In genomic region chr19:47768604-47769003, GRCh38 we compare ENCODE assay signal across 28 cellular contexts. TPM values are rescaled to one million over a fixed set of nuclear protein-coding genes. Genes with fewer than 3 reads are reported as not detected.
DNase-seq lines count a peak whose midpoint lies in the region; ATAC-seq, FAIRE-seq and TF ChIP-seq lines count a peak whose summit lies in the region.
"Had no signal": no experiment of that assay in that cellular context is flagged by ENCODE, and none has a peak within 500 bp of the region (broad histone marks: within the 10 kb centered on the region; RNA-seq: fewer than 3 reads in every experiment).

No MANE protein-coding gene starts in this region.

- H3K18ac ChIP-seq in neuronal stem cell (ENCODE audit: low read length) = peak overlapping the region; percentile 18

- 0 out of 3 replicates have a peak, but pooled peaks have one; percentile 22 for ATAC-seq in K562
- no peak for ATAC-seq in HG03045 (IDR thresholded peaks at IDR 0.05; ENCODE audit: unreplicated experiment)
- ATAC-seq: activated CD8-positive, alpha-beta T cell treated with anti-CD3 and anti-CD28 coated beads, Interleukin-2, amount 10 ng/mL, durations not matched to agents 7 days and 5 days; activated naive CD8-positive, alpha-beta T cell treated with anti-CD3 and anti-CD28 coated beads, Interleukin-2, amount 50 U/mL, for 24 hours; heart right ventricle; left colon; psoas muscle had no signal

- TF ChIP-seq CTCF in HFFc6 (IDR thresholded peaks at IDR 0.05) = 0 out of 2 replicates have a peak, but pooled peaks have one; percentile 14
- 0 out of 6 replicates have a peak, but pooled peaks of 2 of the 3 experiments have one; percentile 28 to 47 for TF ChIP-seq CTCF in K562 (IDR thresholded peaks at IDR 0.05 in 2 of 3, conservative IDR thresholded peaks at IDR 0.05 in 1 of 3; ENCODE audit: insufficient read depth in 2 of 3, low read depth in 1 of 3, low read length in 3 of 3)
- no peak for TF ChIP-seq CTCF in tibial nerve (IDR thresholded peaks at IDR 0.05)

- no peak for TF ChIP-seq RAD21 in K562 (CRISPR knock-in tag; conservative IDR thresholded peaks at IDR 0.05 in 1 of 2, IDR thresholded peaks at IDR 0.05 in 1 of 2)

- H3K23ac ChIP-seq in neuronal stem cell (ENCODE audit: low read depth, low read length, poor library complexity) = no peak overlapping the region

- no peak overlapping the region for H2BK5ac ChIP-seq in neuronal stem cell (ENCODE audit: low read length)

- H3K4me3 Mint-ChIP-seq in HFFc6 = no peak overlapping the region
- H3K4me3 Mint-ChIP-seq: activated CD8-positive, alpha-beta T cell treated with anti-CD3 and anti-CD28 coated beads, Interleukin-2, amount 10 ng/mL, durations not matched to agents 7 days and 5 days; activated naive CD8-positive, alpha-beta T cell treated with anti-CD3 and anti-CD28 coated beads, Interleukin-2, amount 50 U/mL, for 24 hours; CD4-positive, alpha-beta memory T cell had no signal

- no peak for TF ChIP-seq POLR2A in K562 (conservative IDR thresholded peaks at IDR 0.05)
- no peak for TF ChIP-seq POLR2A in tibial nerve (IDR thresholded peaks at IDR 0.05)

- no peaks in the 10 kb centered on the region for H3K4me1 Mint-ChIP-seq in HFFc6 (ENCODE audit: low read depth)

- H4K91ac ChIP-seq in neuronal stem cell (ENCODE audit: low read depth, low read length, poor library complexity) = no peak overlapping the region

- H3K14ac ChIP-seq in neuronal stem cell (ENCODE audit: low read length) = no peak overlapping the region

- 24% methylated on average over 2 of the region's 2 CpGs for whole genome bisulfite sequencing in K562 (ENCODE audit: insufficient coverage, low coverage, missing lambda C conversion rate)
- WGBS in neuronal stem cell (ENCODE audit: extremely low coverage in 2 of 2, insufficient read length in 2 of 2, insufficient replicate concordance in 1 of 2), 2 donors = no CpG with 5 or more reads among the region's 2 CpGs
- WGBS in tibial nerve, 2 donors = 71 to 94% methylated on average over 2 of the region's 2 CpGs

- H2BK15ac ChIP-seq in neuronal stem cell (ENCODE audit: low read length) = no peak overlapping the region

- no TSS peak for BruUV-seq in K562 (replicated peaks; lab: Mats Ljungman, UMichigan)

- H3K36me3 ChIP-seq in K562 (ENCODE audit: control insufficient read depth, insufficient read depth, low read length) = no peaks in the 10 kb centered on the region
- H3K36me3 ChIP-seq in neuronal stem cell (replicated peaks in 1 of 2; ENCODE audit: control insufficient read depth in 2 of 2, insufficient read depth in 2 of 2, low read length in 2 of 2) = no peaks in the 10 kb centered on the region
- H3K36me3 ChIP-seq in tibial nerve = no peaks in the 10 kb centered on the region
- H3K36me3 ChIP-seq: heart right ventricle, Peyer's patch, upper lobe of left lung had no signal

- H3K4me1 ChIP-seq in K562 (replicated peaks in 1 of 2; ENCODE audit: control insufficient read depth in 2 of 2, insufficient read depth in 2 of 2, low read length in 2 of 2) (peaks cover 5 to 25% of the 10 kb centered on the region in 2 experiments; a peak in 3 of 5 replicates), neuronal stem cell (ENCODE audit: control insufficient read depth in 2 of 2, insufficient read depth in 1 of 2, low read depth in 1 of 2, low read length in 2 of 2) (peaks cover 6 to 7% of the 10 kb centered on the region in 2 donors), tibial nerve (peaks cover 0 to 15% (median 2%) of the 10 kb centered on the region in 4 donors)
- H3K4me1 ChIP-seq: Peyer's patch, psoas muscle, upper lobe of left lung had no signal

- H3K36me3 Mint-ChIP-seq in HFFc6 (ENCODE audit: low read depth) = no peaks in the 10 kb centered on the region
- H3K36me3 Mint-ChIP-seq: CD4-positive, alpha-beta memory T cell had no signal

- in situ Hi-C loops in K562 (cut with MboI) = no loop called here

- H2AFZ ChIP-seq in K562 (ENCODE audit: low read depth, low read length) = no peak overlapping the region
- no peak overlapping the region for H2AFZ ChIP-seq in neuronal stem cell (ENCODE audit: low read length)

- no peaks in the 10 kb centered on the region for H3K79me2 ChIP-seq in K562 (ENCODE audit: control insufficient read depth, insufficient read depth, low read length)

- no peak overlapping the region for H3K4me3 ChIP-seq in K562
- no peak overlapping the region for H3K4me3 ChIP-seq in neuronal stem cell (ENCODE audit: low read length in 2 of 2)
- H3K4me3 ChIP-seq in tibial nerve = no peak overlapping the region
- H3K4me3 ChIP-seq: heart right ventricle, Peyer's patch, psoas muscle, upper lobe of left lung had no signal

- H2BK12ac ChIP-seq in neuronal stem cell (ENCODE audit: low read length) = no peak overlapping the region

- H4K20me1 ChIP-seq in K562 (replicated peaks; ENCODE audit: control insufficient read depth, insufficient read depth, low read length) = peaks cover 2% of the 10 kb centered on the region; the same call in 1 of the 2 replicates

- no peaks in the 10 kb centered on the region for H3K9me3 ChIP-seq in K562 (replicated peaks; ENCODE audit: control insufficient read depth, insufficient read depth, low read depth, low read length)
- no peaks in the 10 kb centered on the region for H3K9me3 ChIP-seq in neuronal stem cell (replicated peaks in 1 of 2; ENCODE audit: control insufficient read depth in 2 of 2, insufficient read depth in 1 of 2, low read depth in 1 of 2, low read length in 2 of 2)
- no peaks in the 10 kb centered on the region for H3K9me3 ChIP-seq in tibial nerve
- H3K9me3 ChIP-seq: heart right ventricle, Peyer's patch, psoas muscle, upper lobe of left lung had no signal

- no peak overlapping the region for H3K27ac Mint-ChIP-seq in HFFc6
- H3K27ac Mint-ChIP-seq: activated CD8-positive, alpha-beta T cell treated with anti-CD3 and anti-CD28 coated beads, Interleukin-2, amount 10 ng/mL, durations not matched to agents 7 days and 5 days; activated naive CD8-positive, alpha-beta T cell treated with anti-CD3 and anti-CD28 coated beads, Interleukin-2, amount 50 U/mL, for 24 hours had no signal

- peak overlapping the region in 1 of 2 experiments; percentile 43; a peak in 1 of 4 replicates for H3K9ac ChIP-seq in K562 (ENCODE audit: insufficient read depth in 1 of 2, low read depth in 2 of 2, low read length in 2 of 2)
- H3K9ac ChIP-seq in neuronal stem cell (ENCODE audit: low read depth, low read length, poor library complexity) = no peak overlapping the region

- H2AK5ac ChIP-seq in neuronal stem cell (ENCODE audit: low read depth, low read length) = no peak overlapping the region

- no peak overlapping the region for H2BK120ac ChIP-seq in neuronal stem cell (ENCODE audit: low read depth, low read length)

- no peak for TF ChIP-seq EP300 in K562 (IDR thresholded peaks at IDR 0.05; ENCODE audit: low read length)
- no peak for TF ChIP-seq EP300 in tibial nerve (IDR thresholded peaks at IDR 0.05)

- no peak overlapping the region for H3K4ac ChIP-seq in neuronal stem cell (ENCODE audit: low read length)

- DNase-seq in HFFc6 (no peak), K562 (ENCODE audit: extremely low read depth in 1 of 4, low spot score in 3 of 4) (no peak), neuronal stem cell (ENCODE audit: low spot score) (no peak), NCI-H1930 (lab: John Stamatoyannopoulos, UW) (no peak), tibial nerve (ENCODE audit: low spot score in 2 of 2) (no peak)
- DNase-seq: activated CD4-positive, CD25-positive, alpha-beta regulatory T cell treated with anti-CD3 and anti-CD28 coated beads, Interleukin-2, amount 50 U/mL, for 72 hours; activated CD8-positive, alpha-beta T cell treated with anti-CD3 and anti-CD28 coated beads, Interleukin-2, amount 10 ng/mL, durations not matched to agents 7 days and 5 days; activated gamma-delta T cell; activated naive CD8-positive, alpha-beta T cell treated with anti-CD3 and anti-CD28 coated beads, Interleukin-2, amount 50 U/mL, for 24 hours; activated T-cell treated with anti-CD3 and anti-CD28 coated beads for 4 hours; CD4-positive, alpha-beta memory T cell; DMS79 treated with DMSO at 0.1 percent for 48 hours; foreskin fibroblast; heart right ventricle; KG1; left colon; mesenchymal stem cell; NCI-H1694; NCI-H2171 treated with DMSO at 0.1 percent for 48 hours; Peyer's patch; psoas muscle; upper lobe of left lung had no signal

- POLR2A ChIA-PET in K562 (lab: Yijun Ruan, JAX) = interaction anchor here (0.6 to 2.1 kb wide), 5 partner anchors 10 to 443 kb away, joined by 3 to 8 read pairs (median 3); partner anchors contain the start of gene NOP53

- no peaks in the 10 kb centered on the region for H3K9me1 ChIP-seq in K562 (ENCODE audit: control insufficient read depth, insufficient read depth, low read length)

- CTCF ChIA-PET in K562 (lab: Yijun Ruan, JAX; ENCODE audit: low intra/inter-chr PET ratio) = no interaction called here

- H3K27me3 ChIP-seq in K562 (ENCODE audit: control insufficient read depth in 2 of 2, insufficient read depth in 2 of 2, low read length in 2 of 2) (no peaks in the 10 kb centered on the region), neuronal stem cell (ENCODE audit: control insufficient read depth in 3 of 3, insufficient read depth in 3 of 3, low read depth in 1 of 3, low read length in 3 of 3) (peaks cover 0 to 2% (median 0%) of the 10 kb centered on the region in 3 experiments), tibial nerve (no peaks in the 10 kb centered on the region)
- H3K27me3 ChIP-seq: heart right ventricle, Peyer's patch, upper lobe of left lung had no signal

- H3K9me3 Mint-ChIP-seq in HFFc6 = no peaks in the 10 kb centered on the region
- H3K9me3 Mint-ChIP-seq: activated naive CD8-positive, alpha-beta T cell treated with anti-CD3 and anti-CD28 coated beads, Interleukin-2, amount 50 U/mL, for 24 hours had no signal

- H3K4me2 ChIP-seq in K562 (ENCODE audit: insufficient read depth, low read length) = no peak overlapping the region
- H3K4me2 ChIP-seq in neuronal stem cell (ENCODE audit: insufficient read depth, low read length, poor library complexity, severe bottlenecking) = no peak overlapping the region

- no peak overlapping the region for H4K8ac ChIP-seq in neuronal stem cell (ENCODE audit: low read depth, low read length)

- intact Hi-C loops in K562 (cut with micrococcal nuclease) = no loop called here

- H3K27ac ChIP-seq in K562 (ENCODE audit: extremely low read depth, low read depth, low read length) (no peak overlapping the region), neuronal stem cell (replicated peaks; ENCODE audit: low read length) (no peak overlapping the region), tibial nerve (no peak overlapping the region)
- H3K27ac ChIP-seq: heart right ventricle, Peyer's patch, psoas muscle, upper lobe of left lung had no signal

- no peaks in the 10 kb centered on the region for H3K79me1 ChIP-seq in neuronal stem cell (ENCODE audit: low read depth, low read length)

- peaks cover 8% of the 10 kb centered on the region for H3K27me3 Mint-ChIP-seq in HFFc6 (ENCODE audit: insufficient read depth)
- H3K27me3 Mint-ChIP-seq: activated naive CD8-positive, alpha-beta T cell treated with anti-CD3 and anti-CD28 coated beads, Interleukin-2, amount 50 U/mL, for 24 hours; CD4-positive, alpha-beta memory T cell had no signal

- no peak for FAIRE-seq in K562 (lab: Jason Lieb, UNC)
- FAIRE-seq: TTC549 had no signal

RNA-seq across cellular contexts. Expression of gene SELENOW, which starts 9.9 kb away (rescaled TPM):
- total RNA-seq in HFFc6 (2021; fragmentation: NEBNext Ultra II Directional; extraction: Animal tissue kit (Norgen Biotek cat#: 25700)) = 100 to 1,000 TPM; 214 to 245 (median 224) TPM
- 41.1 and 91.2 TPM in 2 replicates for total RNA-seq in K562 (2011; cell fraction: chromatin; rRNA removed; ENCODE audit: low replicate concordance)
- 75.2 and 79.4 TPM in 2 replicates for total RNA-seq in K562 (2011; cell fraction: nucleolus; rRNA removed)
- total RNA-seq in K562 (2011; cell fraction: nucleoplasm; rRNA removed) = 97.1 and 146 TPM in 2 replicates
- total RNA-seq in K562 (2014; rRNA removed) (191 and 212 TPM in 2 replicates), K562 (2014; rRNA removed; fragmentation: Illumina TruSeq; extraction: Trizol) (78.3 and 95.2 TPM in 2 replicates), K562 (2015; rRNA removed; fragmentation: Illumina TruSeq; extraction: Trizol) (168 and 181 TPM in 2 replicates), K562 (2021) (91.9 and 103 TPM in 2 replicates), tibial nerve (100 to 1,000 TPM; 495 to 841 (median 572) TPM)
- polyA plus RNA-seq in K562 (2011; rRNA removed) (118 and 125 TPM in 2 replicates), K562 (2014; fragmentation: Illumina TruSeq; extraction: Trizol) (117 and 153 TPM in 2 replicates), K562 (2014; fragmentation: Nextera tagmentation; extraction: Ambion mirVana) (100 to 1,000 TPM; 268 to 279 TPM), K562 (2014; rRNA removed) (156 and 183 TPM in 2 replicates)
- polyA plus RNA-seq in K562 (2011; cell fraction: cytosol; rRNA removed) = 146 and 188 TPM in 2 replicates
- 94.7 and 118 TPM in 2 replicates for polyA plus RNA-seq in K562 (2011; cell fraction: nucleus; rRNA removed)
- polyA plus RNA-seq in K562 (2012) = 63.8 and 102 TPM in 2 replicates
- polyA minus RNA-seq in K562 (2011; rRNA and poly(A)+ RNA removed) = 20.4 and 23.9 TPM in 2 replicates
- polyA minus RNA-seq in K562 (2011; cell fraction: cytosol; rRNA and poly(A)+ RNA removed) = 24.2 and 24.3 TPM in 2 replicates
- 17.6 and 19.3 TPM in 2 replicates for polyA minus RNA-seq in K562 (2011; cell fraction: nucleus; rRNA and poly(A)+ RNA removed)
- 198 TPM for polyA plus RNA-seq in neuronal stem cell (2013, experiment 1 of 2)
- 189 TPM for polyA plus RNA-seq in neuronal stem cell (2013, experiment 2 of 2)

RNA-seq across cellular contexts. Expression of gene NOP53, which starts 23.3 kb away (rescaled TPM):
- 100 to 1,000 TPM in 4 of 6 experiments, 10 to 100 TPM in 2; 72.7 to 113 (median 106) TPM for total RNA-seq in HFFc6 (2021; fragmentation: NEBNext Ultra II Directional; extraction: Animal tissue kit (Norgen Biotek cat#: 25700))
- 71.9 and 141 TPM in 2 replicates for total RNA-seq in K562 (2011; cell fraction: chromatin; rRNA removed; ENCODE audit: low replicate concordance)
- 125 and 129 TPM in 2 replicates for total RNA-seq in K562 (2011; cell fraction: nucleolus; rRNA removed)
- 105 and 135 TPM in 2 replicates for total RNA-seq in K562 (2011; cell fraction: nucleoplasm; rRNA removed)
- total RNA-seq in K562 (2014; rRNA removed) (254 and 304 TPM in 2 replicates), K562 (2014; rRNA removed; fragmentation: Illumina TruSeq; extraction: Trizol) (97.1 and 111 TPM in 2 replicates), K562 (2015; rRNA removed; fragmentation: Illumina TruSeq; extraction: Trizol) (139 and 145 TPM in 2 replicates), K562 (2021) (207 and 231 TPM in 2 replicates), tibial nerve (100 to 1,000 TPM; 320 to 532 (median 408) TPM)
- polyA plus RNA-seq in K562 (2011; rRNA removed) (146 and 189 TPM in 2 replicates), K562 (2014; fragmentation: Illumina TruSeq; extraction: Trizol) (113 and 268 TPM in 2 replicates), K562 (2014; fragmentation: Nextera tagmentation; extraction: Ambion mirVana) (1 to 10 TPM; 6.5 to 7.0 TPM), K562 (2014; rRNA removed) (257 and 274 TPM in 2 replicates)
- 121 and 183 TPM in 2 replicates for polyA plus RNA-seq in K562 (2011; cell fraction: cytosol; rRNA removed)
- 86.3 and 109 TPM in 2 replicates for polyA plus RNA-seq in K562 (2011; cell fraction: nucleus; rRNA removed)
- polyA plus RNA-seq in K562 (2012) = 423 and 620 TPM in 2 replicates
- 48.0 and 49.6 TPM in 2 replicates for polyA minus RNA-seq in K562 (2011; rRNA and poly(A)+ RNA removed)
- 107 and 130 TPM in 2 replicates for polyA minus RNA-seq in K562 (2011; cell fraction: cytosol; rRNA and poly(A)+ RNA removed)
- 35.7 and 49.4 TPM in 2 replicates for polyA minus RNA-seq in K562 (2011; cell fraction: nucleus; rRNA and poly(A)+ RNA removed)
- polyA plus RNA-seq in neuronal stem cell (2013, experiment 1 of 2) = 401 TPM
- polyA plus RNA-seq in neuronal stem cell (2013, experiment 2 of 2) = 405 TPM

RNA-seq across cellular contexts. Expression of gene TPRX1, which starts 35.7 kb away (rescaled TPM):
- total RNA-seq in HFFc6 (2021; fragmentation: NEBNext Ultra II Directional; extraction: Animal tissue kit (Norgen Biotek cat#: 25700)) = not detected
- not detected in 2 replicates for total RNA-seq in K562 (2011; cell fraction: chromatin; rRNA removed; ENCODE audit: low replicate concordance)
- not detected in 2 replicates for total RNA-seq in K562 (2011; cell fraction: nucleolus; rRNA removed)
- not detected in 2 replicates for total RNA-seq in K562 (2011; cell fraction: nucleoplasm; rRNA removed)
- not detected in 2 replicates for total RNA-seq in K562 (2014; rRNA removed)
- not detected in 2 replicates for total RNA-seq in K562 (2014; rRNA removed; fragmentation: Illumina TruSeq; extraction: Trizol)
- total RNA-seq in K562 (2015; rRNA removed; fragmentation: Illumina TruSeq; extraction: Trizol) = not detected in 2 replicates
- total RNA-seq in K562 (2021) = not detected in 2 replicates
- polyA plus RNA-seq in K562 (2011; rRNA removed) = not detected in 2 replicates
- polyA plus RNA-seq in K562 (2011; cell fraction: cytosol; rRNA removed) = not detected in 2 replicates
- polyA plus RNA-seq in K562 (2011; cell fraction: nucleus; rRNA removed) = not detected in 2 replicates
- not detected in 2 replicates for polyA plus RNA-seq in K562 (2012)
- not detected in 2 replicates for polyA plus RNA-seq in K562 (2014; fragmentation: Illumina TruSeq; extraction: Trizol)
- not detected for polyA plus RNA-seq in K562 (2014; fragmentation: Nextera tagmentation; extraction: Ambion mirVana)
- not detected in 2 replicates for polyA plus RNA-seq in K562 (2014; rRNA removed)
- polyA minus RNA-seq in K562 (2011; rRNA and poly(A)+ RNA removed) = not detected in 2 replicates
- not detected in 2 replicates for polyA minus RNA-seq in K562 (2011; cell fraction: cytosol; rRNA and poly(A)+ RNA removed)
- polyA minus RNA-seq in K562 (2011; cell fraction: nucleus; rRNA and poly(A)+ RNA removed) = not detected in 2 replicates
- polyA plus RNA-seq in neuronal stem cell (2013, experiment 1 of 2) = not detected
- polyA plus RNA-seq in neuronal stem cell (2013, experiment 2 of 2) = not detected
- total RNA-seq in tibial nerve = not detected
- total RNA-seq: activated CD8-positive, alpha-beta T cell treated with anti-CD3 and anti-CD28 coated beads, Interleukin-2, amount 10 ng/mL, durations not matched to agents 7 days and 5 days; CD4-positive, alpha-beta memory T cell; epithelial cell of proximal tubule; heart right ventricle; HT-29; left colon; Peyer's patch; psoas muscle; skeletal muscle tissue; T-helper 1 cell treated with Interleukin-12 subunit alpha and Interleukin-12 subunit beta and Interleukin-4 antibody, amounts not matched to agents 30 ng/mL and 1 ng/mL, for 36 hours; upper lobe of left lung had no signal
- polyA plus RNA-seq: CD4-positive, alpha-beta memory T cell; heart right ventricle; psoas muscle had no signal

RNA-seq across cellular contexts. Expression of gene CRX, which starts 53.1 kb away (rescaled TPM):
- not detected for total RNA-seq in HFFc6 (2021; fragmentation: NEBNext Ultra II Directional; extraction: Animal tissue kit (Norgen Biotek cat#: 25700))
- not detected in 2 replicates for total RNA-seq in K562 (2011; cell fraction: chromatin; rRNA removed; ENCODE audit: low replicate concordance)
- not detected in 2 replicates for total RNA-seq in K562 (2011; cell fraction: nucleolus; rRNA removed)
- not detected in 2 replicates for total RNA-seq in K562 (2011; cell fraction: nucleoplasm; rRNA removed)
- total RNA-seq in K562 (2014; rRNA removed) = not detected in 2 replicates
- not detected in 2 replicates for total RNA-seq in K562 (2014; rRNA removed; fragmentation: Illumina TruSeq; extraction: Trizol)
- not detected in 2 replicates for total RNA-seq in K562 (2015; rRNA removed; fragmentation: Illumina TruSeq; extraction: Trizol)
- total RNA-seq in K562 (2021) = not detected in 2 replicates
- polyA plus RNA-seq in K562 (2011; rRNA removed) = not detected in 2 replicates
- polyA plus RNA-seq in K562 (2011; cell fraction: cytosol; rRNA removed) = not detected in 2 replicates
- polyA plus RNA-seq in K562 (2011; cell fraction: nucleus; rRNA removed) = not detected in 2 replicates
- 0.01 and 0.04 TPM in 2 replicates for polyA plus RNA-seq in K562 (2012)
- polyA plus RNA-seq in K562 (2014; fragmentation: Illumina TruSeq; extraction: Trizol) = not detected in 2 replicates
- polyA plus RNA-seq in K562 (2014; fragmentation: Nextera tagmentation; extraction: Ambion mirVana) = under 1 TPM in 1 of 2 experiments, not detected in 1; 0.01 TPM
- polyA plus RNA-seq in K562 (2014; rRNA removed) = not detected in 2 replicates
- polyA minus RNA-seq in K562 (2011; rRNA and poly(A)+ RNA removed) = not detected in 2 replicates
- not detected in 2 replicates for polyA minus RNA-seq in K562 (2011; cell fraction: cytosol; rRNA and poly(A)+ RNA removed)
- not detected in 2 replicates for polyA minus RNA-seq in K562 (2011; cell fraction: nucleus; rRNA and poly(A)+ RNA removed)
- polyA plus RNA-seq in neuronal stem cell (2013, experiment 1 of 2) = 0.14 TPM
- 0.08 TPM for polyA plus RNA-seq in neuronal stem cell (2013, experiment 2 of 2)
- not detected for total RNA-seq in tibial nerve
- total RNA-seq: activated CD8-positive, alpha-beta T cell treated with anti-CD3 and anti-CD28 coated beads, Interleukin-2, amount 10 ng/mL, durations not matched to agents 7 days and 5 days; CD4-positive, alpha-beta memory T cell; epithelial cell of proximal tubule; heart right ventricle; HT-29; left colon; Peyer's patch; psoas muscle; skeletal muscle tissue; T-helper 1 cell treated with Interleukin-12 subunit alpha and Interleukin-12 subunit beta and Interleukin-4 antibody, amounts not matched to agents 30 ng/mL and 1 ng/mL, for 36 hours; upper lobe of left lung had no signal
- polyA plus RNA-seq: CD4-positive, alpha-beta memory T cell; heart right ventricle had no signal

RNA-seq across cellular contexts. Expression of gene EHD2, which starts 55.4 kb away (rescaled TPM):
- total RNA-seq in HFFc6 (2021; fragmentation: NEBNext Ultra II Directional; extraction: Animal tissue kit (Norgen Biotek cat#: 25700)) = 100 to 1,000 TPM; 321 to 395 (median 334) TPM
- 11.5 and 24.1 TPM in 2 replicates for total RNA-seq in K562 (2011; cell fraction: chromatin; rRNA removed; ENCODE audit: low replicate concordance)
- total RNA-seq in K562 (2011; cell fraction: nucleolus; rRNA removed) = 15.1 and 17.2 TPM in 2 replicates
- 13.1 and 17.8 TPM in 2 replicates for total RNA-seq in K562 (2011; cell fraction: nucleoplasm; rRNA removed)
- total RNA-seq in K562 (2014; rRNA removed) (4.3 and 5.9 TPM in 2 replicates), K562 (2014; rRNA removed; fragmentation: Illumina TruSeq; extraction: Trizol) (1.6 and 1.8 TPM in 2 replicates), K562 (2015; rRNA removed; fragmentation: Illumina TruSeq; extraction: Trizol) (1.8 and 2.3 TPM in 2 replicates), K562 (2021) (26.3 and 32.2 TPM in 2 replicates), tibial nerve (100 to 1,000 TPM; 128 to 196 (median 159) TPM)
- polyA plus RNA-seq in K562 (2011; rRNA removed) (3.0 and 9.6 TPM in 2 replicates), K562 (2014; fragmentation: Illumina TruSeq; extraction: Trizol) (14.7 and 15.3 TPM in 2 replicates), K562 (2014; fragmentation: Nextera tagmentation; extraction: Ambion mirVana) (1 to 10 TPM; 1.7 to 2.1 TPM), K562 (2014; rRNA removed) (7.5 and 9.0 TPM in 2 replicates)
- 6.5 and 11.7 TPM in 2 replicates for polyA plus RNA-seq in K562 (2011; cell fraction: cytosol; rRNA removed)
- polyA plus RNA-seq in K562 (2011; cell fraction: nucleus; rRNA removed) = 5.3 and 11.9 TPM in 2 replicates
- 20.4 and 23.6 TPM in 2 replicates for polyA plus RNA-seq in K562 (2012)
- 4.3 and 4.9 TPM in 2 replicates for polyA minus RNA-seq in K562 (2011; rRNA and poly(A)+ RNA removed)
- 31.8 and 37.0 TPM in 2 replicates for polyA minus RNA-seq in K562 (2011; cell fraction: cytosol; rRNA and poly(A)+ RNA removed)
- polyA minus RNA-seq in K562 (2011; cell fraction: nucleus; rRNA and poly(A)+ RNA removed) = 7.6 and 8.9 TPM in 2 replicates
- polyA plus RNA-seq in neuronal stem cell (2013, experiment 1 of 2) = 2.5 TPM
- 2.3 TPM for polyA plus RNA-seq in neuronal stem cell (2013, experiment 2 of 2)
- total RNA-seq: CD4-positive, alpha-beta memory T cell had no signal
- polyA plus RNA-seq: CD4-positive, alpha-beta memory T cell had no signal

Comparison
In these comparisons a context has a peak if more than half of its experiments do, and no peak if none do; other contexts are left out.
1. CTCF ChIP-seq: peak in HFFc6 (single experiment) and K562 (2 of 3); none in tibial nerve (0 of 5).